In the genomic region with DNA sequence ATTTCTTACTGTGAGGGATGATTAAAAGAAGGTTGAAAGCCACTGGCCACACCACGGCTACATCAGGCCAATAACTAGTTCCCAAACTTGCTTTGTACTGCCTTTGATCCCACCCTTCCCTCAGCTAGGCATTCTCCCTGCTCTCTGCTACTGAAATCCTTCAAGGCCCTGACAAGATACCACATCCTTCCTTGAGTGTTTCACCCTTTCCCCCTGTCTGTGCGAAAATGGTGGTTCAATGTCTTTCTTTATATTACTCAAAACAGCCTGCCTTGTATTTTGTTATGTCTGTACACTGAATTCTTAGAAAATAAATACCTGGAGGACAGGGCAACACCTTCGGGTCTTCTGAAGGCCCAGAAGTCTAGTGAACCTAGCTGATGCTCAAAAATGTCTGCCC, we compare ENCODE assay signal across 2 cellular contexts.
TF ChIP-seq lines count a peak whose summit lies in the region.

No MANE protein-coding gene starts in this region.

TF ChIP-seq in SK-N-SH, 30 proteins besides CTCF, POLR2A, EP300 and RAD21 (continued from another document):
- TF ChIP-seq, protein P1, sequence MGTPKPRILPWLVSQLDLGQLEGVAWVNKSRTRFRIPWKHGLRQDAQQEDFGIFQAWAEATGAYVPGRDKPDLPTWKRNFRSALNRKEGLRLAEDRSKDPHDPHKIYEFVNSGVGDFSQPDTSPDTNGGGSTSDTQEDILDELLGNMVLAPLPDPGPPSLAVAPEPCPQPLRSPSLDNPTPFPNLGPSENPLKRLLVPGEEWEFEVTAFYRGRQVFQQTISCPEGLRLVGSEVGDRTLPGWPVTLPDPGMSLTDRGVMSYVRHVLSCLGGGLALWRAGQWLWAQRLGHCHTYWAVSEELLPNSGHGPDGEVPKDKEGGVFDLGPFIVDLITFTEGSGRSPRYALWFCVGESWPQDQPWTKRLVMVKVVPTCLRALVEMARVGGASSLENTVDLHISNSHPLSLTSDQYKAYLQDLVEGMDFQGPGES (IDR thresholded peaks at IDR 0.05; ENCODE audit: low read depth, low read length) = no peak
- no peak for TF ChIP-seq EZH2phosphoT487 (IDR thresholded peaks at IDR 0.05; ENCODE audit: borderline replicate concordance, low read depth)
- no peak for TF ChIP-seq ELF1 (IDR thresholded peaks at IDR 0.05)
- no peak for TF ChIP-seq NRF1 (IDR thresholded peaks at IDR 0.05; ENCODE audit: low read depth, low read length)
- TF ChIP-seq, protein P2, sequence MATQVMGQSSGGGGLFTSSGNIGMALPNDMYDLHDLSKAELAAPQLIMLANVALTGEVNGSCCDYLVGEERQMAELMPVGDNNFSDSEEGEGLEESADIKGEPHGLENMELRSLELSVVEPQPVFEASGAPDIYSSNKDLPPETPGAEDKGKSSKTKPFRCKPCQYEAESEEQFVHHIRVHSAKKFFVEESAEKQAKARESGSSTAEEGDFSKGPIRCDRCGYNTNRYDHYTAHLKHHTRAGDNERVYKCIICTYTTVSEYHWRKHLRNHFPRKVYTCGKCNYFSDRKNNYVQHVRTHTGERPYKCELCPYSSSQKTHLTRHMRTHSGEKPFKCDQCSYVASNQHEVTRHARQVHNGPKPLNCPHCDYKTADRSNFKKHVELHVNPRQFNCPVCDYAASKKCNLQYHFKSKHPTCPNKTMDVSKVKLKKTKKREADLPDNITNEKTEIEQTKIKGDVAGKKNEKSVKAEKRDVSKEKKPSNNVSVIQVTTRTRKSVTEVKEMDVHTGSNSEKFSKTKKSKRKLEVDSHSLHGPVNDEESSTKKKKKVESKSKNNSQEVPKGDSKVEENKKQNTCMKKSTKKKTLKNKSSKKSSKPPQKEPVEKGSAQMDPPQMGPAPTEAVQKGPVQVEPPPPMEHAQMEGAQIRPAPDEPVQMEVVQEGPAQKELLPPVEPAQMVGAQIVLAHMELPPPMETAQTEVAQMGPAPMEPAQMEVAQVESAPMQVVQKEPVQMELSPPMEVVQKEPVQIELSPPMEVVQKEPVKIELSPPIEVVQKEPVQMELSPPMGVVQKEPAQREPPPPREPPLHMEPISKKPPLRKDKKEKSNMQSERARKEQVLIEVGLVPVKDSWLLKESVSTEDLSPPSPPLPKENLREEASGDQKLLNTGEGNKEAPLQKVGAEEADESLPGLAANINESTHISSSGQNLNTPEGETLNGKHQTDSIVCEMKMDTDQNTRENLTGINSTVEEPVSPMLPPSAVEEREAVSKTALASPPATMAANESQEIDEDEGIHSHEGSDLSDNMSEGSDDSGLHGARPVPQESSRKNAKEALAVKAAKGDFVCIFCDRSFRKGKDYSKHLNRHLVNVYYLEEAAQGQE (IDR thresholded peaks at IDR 0.05; ENCODE audit: low read depth, low read length) = no peak
- TF ChIP-seq, protein P3, sequence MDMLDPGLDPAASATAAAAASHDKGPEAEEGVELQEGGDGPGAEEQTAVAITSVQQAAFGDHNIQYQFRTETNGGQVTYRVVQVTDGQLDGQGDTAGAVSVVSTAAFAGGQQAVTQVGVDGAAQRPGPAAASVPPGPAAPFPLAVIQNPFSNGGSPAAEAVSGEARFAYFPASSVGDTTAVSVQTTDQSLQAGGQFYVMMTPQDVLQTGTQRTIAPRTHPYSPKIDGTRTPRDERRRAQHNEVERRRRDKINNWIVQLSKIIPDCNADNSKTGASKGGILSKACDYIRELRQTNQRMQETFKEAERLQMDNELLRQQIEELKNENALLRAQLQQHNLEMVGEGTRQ (IDR thresholded peaks at IDR 0.05; ENCODE audit: borderline replicate concordance, low read depth, low read length) = no peak
- TF ChIP-seq NFIC (IDR thresholded peaks at IDR 0.05; ENCODE audit: borderline replicate concordance) = no peak
- TF ChIP-seq, protein P4, sequence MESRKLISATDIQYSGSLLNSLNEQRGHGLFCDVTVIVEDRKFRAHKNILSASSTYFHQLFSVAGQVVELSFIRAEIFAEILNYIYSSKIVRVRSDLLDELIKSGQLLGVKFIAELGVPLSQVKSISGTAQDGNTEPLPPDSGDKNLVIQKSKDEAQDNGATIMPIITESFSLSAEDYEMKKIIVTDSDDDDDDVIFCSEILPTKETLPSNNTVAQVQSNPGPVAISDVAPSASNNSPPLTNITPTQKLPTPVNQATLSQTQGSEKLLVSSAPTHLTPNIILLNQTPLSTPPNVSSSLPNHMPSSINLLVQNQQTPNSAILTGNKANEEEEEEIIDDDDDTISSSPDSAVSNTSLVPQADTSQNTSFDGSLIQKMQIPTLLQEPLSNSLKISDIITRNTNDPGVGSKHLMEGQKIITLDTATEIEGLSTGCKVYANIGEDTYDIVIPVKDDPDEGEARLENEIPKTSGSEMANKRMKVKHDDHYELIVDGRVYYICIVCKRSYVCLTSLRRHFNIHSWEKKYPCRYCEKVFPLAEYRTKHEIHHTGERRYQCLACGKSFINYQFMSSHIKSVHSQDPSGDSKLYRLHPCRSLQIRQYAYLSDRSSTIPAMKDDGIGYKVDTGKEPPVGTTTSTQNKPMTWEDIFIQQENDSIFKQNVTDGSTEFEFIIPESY (IDR thresholded peaks at IDR 0.05; ENCODE audit: borderline replicate concordance, low read depth) = no peak
- no peak for TF ChIP-seq FOSL2 (IDR thresholded peaks at IDR 0.05; ENCODE audit: borderline replicate concordance, low read depth)
- TF ChIP-seq POLR2AphosphoS5 (IDR thresholded peaks at IDR 0.05; ENCODE audit: low read depth, low read length) = no peak
- TF ChIP-seq, protein P5, sequence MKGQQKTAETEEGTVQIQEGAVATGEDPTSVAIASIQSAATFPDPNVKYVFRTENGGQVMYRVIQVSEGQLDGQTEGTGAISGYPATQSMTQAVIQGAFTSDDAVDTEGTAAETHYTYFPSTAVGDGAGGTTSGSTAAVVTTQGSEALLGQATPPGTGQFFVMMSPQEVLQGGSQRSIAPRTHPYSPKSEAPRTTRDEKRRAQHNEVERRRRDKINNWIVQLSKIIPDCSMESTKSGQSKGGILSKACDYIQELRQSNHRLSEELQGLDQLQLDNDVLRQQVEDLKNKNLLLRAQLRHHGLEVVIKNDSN (IDR thresholded peaks at IDR 0.05; ENCODE audit: borderline replicate concordance, low read depth) = no peak
- no peak for TF ChIP-seq GATA2 (CRISPR knock-in tag; IDR thresholded peaks at IDR 0.05)
- no peak for TF ChIP-seq FOXM1 (IDR thresholded peaks at IDR 0.05; ENCODE audit: low read depth)
- TF ChIP-seq CHD2 (IDR thresholded peaks at IDR 0.05; ENCODE audit: low read length, partially characterized antibody) = no peak

TF ChIP-seq in SK-N-SH treated with all-trans-retinoic acid at 6 μM for 48 hours, 23 proteins besides CTCF, POLR2A, EP300 and RAD21 (continued from another document):
- TF ChIP-seq TCF4 (CRISPR knock-in tag; IDR thresholded peaks at IDR 0.05; ENCODE audit: borderline replicate concordance) (no peak), GLIS3 (CRISPR knock-in tag; IDR thresholded peaks at IDR 0.05) (no peak), ZNF70 (CRISPR knock-in tag; IDR thresholded peaks at IDR 0.05) (no peak), ZFP30 (CRISPR knock-in tag; IDR thresholded peaks at IDR 0.05) (no peak)
- TF ChIP-seq, protein P6, sequence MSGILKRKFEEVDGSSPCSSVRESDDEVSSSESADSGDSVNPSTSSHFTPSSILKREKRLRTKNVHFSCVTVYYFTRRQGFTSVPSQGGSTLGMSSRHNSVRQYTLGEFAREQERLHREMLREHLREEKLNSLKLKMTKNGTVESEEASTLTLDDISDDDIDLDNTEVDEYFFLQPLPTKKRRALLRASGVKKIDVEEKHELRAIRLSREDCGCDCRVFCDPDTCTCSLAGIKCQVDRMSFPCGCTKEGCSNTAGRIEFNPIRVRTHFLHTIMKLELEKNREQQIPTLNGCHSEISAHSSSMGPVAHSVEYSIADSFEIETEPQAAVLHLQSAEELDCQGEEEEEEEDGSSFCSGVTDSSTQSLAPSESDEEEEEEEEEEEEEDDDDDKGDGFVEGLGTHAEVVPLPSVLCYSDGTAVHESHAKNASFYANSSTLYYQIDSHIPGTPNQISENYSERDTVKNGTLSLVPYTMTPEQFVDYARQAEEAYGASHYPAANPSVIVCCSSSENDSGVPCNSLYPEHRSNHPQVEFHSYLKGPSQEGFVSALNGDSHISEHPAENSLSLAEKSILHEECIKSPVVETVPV (CRISPR knock-in tag; IDR thresholded peaks at IDR 0.05) = no peak
- TF ChIP-seq, protein P7, sequence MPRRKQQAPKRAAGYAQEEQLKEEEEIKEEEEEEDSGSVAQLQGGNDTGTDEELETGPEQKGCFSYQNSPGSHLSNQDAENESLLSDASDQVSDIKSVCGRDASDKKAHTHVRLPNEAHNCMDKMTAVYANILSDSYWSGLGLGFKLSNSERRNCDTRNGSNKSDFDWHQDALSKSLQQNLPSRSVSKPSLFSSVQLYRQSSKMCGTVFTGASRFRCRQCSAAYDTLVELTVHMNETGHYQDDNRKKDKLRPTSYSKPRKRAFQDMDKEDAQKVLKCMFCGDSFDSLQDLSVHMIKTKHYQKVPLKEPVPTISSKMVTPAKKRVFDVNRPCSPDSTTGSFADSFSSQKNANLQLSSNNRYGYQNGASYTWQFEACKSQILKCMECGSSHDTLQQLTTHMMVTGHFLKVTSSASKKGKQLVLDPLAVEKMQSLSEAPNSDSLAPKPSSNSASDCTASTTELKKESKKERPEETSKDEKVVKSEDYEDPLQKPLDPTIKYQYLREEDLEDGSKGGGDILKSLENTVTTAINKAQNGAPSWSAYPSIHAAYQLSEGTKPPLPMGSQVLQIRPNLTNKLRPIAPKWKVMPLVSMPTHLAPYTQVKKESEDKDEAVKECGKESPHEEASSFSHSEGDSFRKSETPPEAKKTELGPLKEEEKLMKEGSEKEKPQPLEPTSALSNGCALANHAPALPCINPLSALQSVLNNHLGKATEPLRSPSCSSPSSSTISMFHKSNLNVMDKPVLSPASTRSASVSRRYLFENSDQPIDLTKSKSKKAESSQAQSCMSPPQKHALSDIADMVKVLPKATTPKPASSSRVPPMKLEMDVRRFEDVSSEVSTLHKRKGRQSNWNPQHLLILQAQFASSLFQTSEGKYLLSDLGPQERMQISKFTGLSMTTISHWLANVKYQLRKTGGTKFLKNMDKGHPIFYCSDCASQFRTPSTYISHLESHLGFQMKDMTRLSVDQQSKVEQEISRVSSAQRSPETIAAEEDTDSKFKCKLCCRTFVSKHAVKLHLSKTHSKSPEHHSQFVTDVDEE (CRISPR knock-in tag; IDR thresholded peaks at IDR 0.05) = no peak
